8 cellular contexts compared by ENCODE assay signal in the genomic region with DNA sequence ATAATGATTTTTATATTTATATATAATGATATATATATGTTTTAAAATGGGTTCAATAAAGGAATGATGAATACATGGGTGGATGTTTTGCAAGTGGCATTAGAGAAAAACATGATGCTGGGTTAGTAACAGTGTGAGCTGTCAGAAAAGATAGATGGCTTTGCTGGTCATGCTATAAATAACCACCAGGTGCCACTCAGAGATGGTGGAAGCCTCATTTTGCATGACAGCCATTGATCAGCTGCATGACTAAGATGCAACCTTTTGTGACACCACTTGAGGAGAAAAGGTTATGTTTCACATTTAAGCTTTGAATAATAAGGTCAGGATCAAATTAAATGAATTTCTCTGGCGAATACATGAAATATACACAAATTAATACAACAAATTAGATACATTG.
A peak's percentile ranks its signal among the peaks of the same experiment; 100 is the strongest.
DNase-seq lines count a peak whose midpoint lies in the region; ATAC-seq and TF ChIP-seq lines count a peak whose summit lies in the region.

No MANE protein-coding gene starts in this region.

- intact Hi-C loops in esophagus muscularis mucosa (cut with DNase I): no loop called here

- no peak for ATAC-seq in upper lobe of left lung (ENCODE audit: low FRiP score in 2 of 2)

- H3K36me3 ChIP-seq in H7 (replicated peaks; ENCODE audit: control insufficient read depth, insufficient read depth, low read length): no peaks in the 10 kb centered on the region
- H3K36me3 ChIP-seq in upper lobe of left lung: no peaks in the 10 kb centered on the region
- H3K36me3 ChIP-seq in esophagus muscularis mucosa: no peaks in the 10 kb centered on the region

- 75 to 91% methylated on average over 1 of the region's 1 CpG for WGBS in upper lobe of left lung, 2 donors
- 88% methylated on average over 1 of the region's 1 CpG for WGBS in esophagus muscularis mucosa

- H3K36me3 Mint-ChIP-seq in glutamatergic neuron (ENCODE audit: unreplicated experiment) (no peaks in the 10 kb centered on the region), nephron progenitor cell (ENCODE audit: low read depth) (no peaks in the 10 kb centered on the region)

- TF ChIP-seq EP300 in upper lobe of left lung (IDR thresholded peaks at IDR 0.05) (no peak), esophagus muscularis mucosa (IDR thresholded peaks at IDR 0.05) (no peak)

- H3K4me3 ChIP-seq in GM12865 (ENCODE audit: low read depth, low read length) (no peak overlapping the region), H7 (ENCODE audit: insufficient read depth, low read depth, low read length) (no peak overlapping the region), upper lobe of left lung (no peak overlapping the region), esophagus muscularis mucosa (no peak overlapping the region)

- H3K9me3 ChIP-seq in upper lobe of left lung (no peaks in the 10 kb centered on the region), esophagus muscularis mucosa (no peaks in the 10 kb centered on the region)

- H3K4me1 Mint-ChIP-seq in glutamatergic neuron (ENCODE audit: low read depth, unreplicated experiment) (peaks cover 16% of the 10 kb centered on the region), nephron progenitor cell (peaks cover 4% of the 10 kb centered on the region)

- H3K9me3 Mint-ChIP-seq in glutamatergic neuron (ENCODE audit: unreplicated experiment) (peaks cover 1% of the 10 kb centered on the region), nephron progenitor cell (no peaks in the 10 kb centered on the region)

- H3K27ac Mint-ChIP-seq in glutamatergic neuron (ENCODE audit: unreplicated experiment) (no peak overlapping the region), nephron progenitor cell (no peak overlapping the region)

- TF ChIP-seq POLR2A in upper lobe of left lung (IDR thresholded peaks at IDR 0.05) (no peak), esophagus muscularis mucosa (IDR thresholded peaks at IDR 0.05; ENCODE audit: low read depth) (no peak)

- H3K4me3 Mint-ChIP-seq in glutamatergic neuron (ENCODE audit: unreplicated experiment) (no peak overlapping the region), nephron progenitor cell (no peak overlapping the region)

- peaks cover 2% of the 10 kb centered on the region for H3K27me3 Mint-ChIP-seq in glutamatergic neuron (ENCODE audit: unreplicated experiment)
- H3K27me3 Mint-ChIP-seq in nephron progenitor cell (ENCODE audit: low read depth, poor library complexity): no peaks in the 10 kb centered on the region

- no peak for TF ChIP-seq CTCF in GM12865 (IDR thresholded peaks at IDR 0.05; ENCODE audit: insufficient read depth, low read depth, low read length, missing control alignments)
- peak; percentile 66 for TF ChIP-seq CTCF in glutamatergic neuron (IDR thresholded peaks at IDR 0.05; ENCODE audit: partially characterized antibody, unreplicated experiment)
- TF ChIP-seq CTCF in upper lobe of left lung (IDR thresholded peaks at IDR 0.05): no peak
- no peak for TF ChIP-seq CTCF in nephron progenitor cell (IDR thresholded peaks at IDR 0.05)
- peak in 1 of 3 experiments; percentile 2 for TF ChIP-seq CTCF in esophagus muscularis mucosa (IDR thresholded peaks at IDR 0.05)

- H3K27ac ChIP-seq in upper lobe of left lung: no peak overlapping the region
- H3K27ac ChIP-seq in esophagus muscularis mucosa (replicated peaks in 1 of 4): no peak overlapping the region

- peak; percentile 2 for DNase-seq in GM12865 (ENCODE audit: low read depth)
- DNase-seq in H7: peak; percentile 21
- peak; percentile 67 for DNase-seq in NCI-H146 (lab: John Stamatoyannopoulos, UW)
- DNase-seq in glutamatergic neuron: no peak
- no peak for DNase-seq in activated effector memory CD4-positive, alpha-beta T cell treated with anti-CD3 and anti-CD28 coated beads, Interleukin-2, amount 50 U/mL, for 16 hours
- DNase-seq in upper lobe of left lung: no peak
- DNase-seq in nephron progenitor cell: no peak
- no peak for DNase-seq in esophagus muscularis mucosa (ENCODE audit: extremely low spot score)

- H3K4me1 ChIP-seq in upper lobe of left lung (no peaks in the 10 kb centered on the region), esophagus muscularis mucosa (no peaks in the 10 kb centered on the region)

- H3K27me3 ChIP-seq in H7 (ENCODE audit: control insufficient read depth, insufficient read depth, low read length) (no peaks in the 10 kb centered on the region), upper lobe of left lung (no peaks in the 10 kb centered on the region), esophagus muscularis mucosa (no peaks in the 10 kb centered on the region)

Comparison
In these comparisons a context has a peak if more than half of its experiments do, and no peak if none do; other contexts are left out.
1. DNase-seq: peak in GM12865 (single experiment), H7 (single experiment) and NCI-H146 (single experiment); none in glutamatergic neuron (single experiment), activated effector memory CD4-positive, alpha-beta T cell treated with anti-CD3 and anti-CD28 coated beads, Interleukin-2, amount 50 U/mL, for 16 hours (single experiment), upper lobe of left lung (0 of 2), nephron progenitor cell (single experiment) and esophagus muscularis mucosa (single experiment).